8 cellular contexts compared by ENCODE assay signal in genomic region chr9:7186175-7186574, GRCh38.
A peak's percentile ranks its signal among the peaks of the same experiment; 100 is the strongest.
DNase-seq lines count a peak whose midpoint lies in the region; ATAC-seq and TF ChIP-seq lines count a peak whose summit lies in the region.

No MANE protein-coding gene starts in this region.

- no peaks in the 10 kb centered on the region for H3K79me2 ChIP-seq in PC-3 (ENCODE audit: low read length)

- no peaks in the 10 kb centered on the region for H4K20me1 ChIP-seq in PC-3 (ENCODE audit: low read length)

- BruUV-seq in PC-3 (replicated peaks; lab: Mats Ljungman, UMichigan) = no TSS peak

- POLR2A ChIA-PET in PC-3 (lab: Charles Lee; ENCODE audit: unreplicated experiment) = interaction anchor here (0.5 kb wide), 1 partner anchor 57 kb away, joined by 3 read pairs; no protein-coding TSS in a partner anchor

- DNase-seq in cardiac muscle cell (ENCODE audit: low read depth in 1 of 2, low spot score in 1 of 2) (peak in 1 of 2 donors; percentile 25), Right ventricle myocardium inferior (ENCODE audit: missing footprints) (no peak), PC-3 (peak; percentile 49), fibroblast of pulmonary artery (ENCODE audit: low read depth) (peak; percentile 37), type B pancreatic cell (ENCODE audit: extremely low spot score, unreplicated experiment) (no peak), SHP77 treated with DMSO at 0.1 percent for 48 hours (lab: John Stamatoyannopoulos, UW) (no peak)

- peaks cover 16% of the 10 kb centered on the region for H3K9me3 Mint-ChIP-seq in type B pancreatic cell

- peaks cover 6% of the 10 kb centered on the region for H3K36me3 Mint-ChIP-seq in type B pancreatic cell

- H3K4me3 Mint-ChIP-seq in type B pancreatic cell = no peak overlapping the region

- no peaks in the 10 kb centered on the region for H3K27me3 Mint-ChIP-seq in type B pancreatic cell

- H3K27ac ChIP-seq in cardiac muscle cell = no peak overlapping the region
- no peak overlapping the region for H3K27ac ChIP-seq in PC-3 (ENCODE audit: low read length)

- no peak overlapping the region for H2AFZ ChIP-seq in PC-3 (ENCODE audit: low read length)

- no peak overlapping the region for H3K4me2 ChIP-seq in PC-3 (ENCODE audit: low read length)

- TF ChIP-seq CTCF in cardiac muscle cell (IDR thresholded peaks at IDR 0.05; ENCODE audit: low read depth, low read length) (peak; percentile 62), PC-3 (conservative IDR thresholded peaks at IDR 0.05; ENCODE audit: low read depth, low read length) (peak; percentile 80), fibroblast of pulmonary artery (IDR thresholded peaks at IDR 0.05; ENCODE audit: low read length, missing control alignments) (peak; percentile 73), type B pancreatic cell (conservative IDR thresholded peaks at IDR 0.05) (peak; percentile 67)

- H3K9me3 ChIP-seq in cardiac muscle cell (ENCODE audit: low read depth) (no peaks in the 10 kb centered on the region), PC-3 (ENCODE audit: low read length) (no peaks in the 10 kb centered on the region)

- no peaks in the 10 kb centered on the region for H3F3A ChIP-seq in PC-3 (ENCODE audit: low read length, unreplicated experiment)

- H3K4me1 Mint-ChIP-seq in type B pancreatic cell (ENCODE audit: unreplicated experiment) = peaks cover 3% of the 10 kb centered on the region

- H3K27me3 ChIP-seq in cardiac muscle cell (no peaks in the 10 kb centered on the region), PC-3 (ENCODE audit: low read length) (no peaks in the 10 kb centered on the region)

- no peak overlapping the region for H3K9ac ChIP-seq in PC-3 (ENCODE audit: low read length)

- no peak overlapping the region for H3K4me3 ChIP-seq in cardiac muscle cell
- no peak overlapping the region for H3K4me3 ChIP-seq in PC-3 (ENCODE audit: low read length)
- H3K4me3 ChIP-seq in fibroblast of pulmonary artery (replicated peaks; ENCODE audit: low read depth, low read length) = no peak overlapping the region

- CTCF ChIA-PET in PC-3 (lab: Charles Lee) = interaction anchor here (1.2 kb wide), 1 partner anchor 134 kb away, joined by 6 read pairs; no protein-coding TSS in a partner anchor

- ATAC-seq in Right ventricle myocardium inferior (no peak), PC-3 (peak; percentile 63), HG02981 (IDR thresholded peaks at IDR 0.05; ENCODE audit: unreplicated experiment) (no peak), HG03571 (IDR thresholded peaks at IDR 0.05; ENCODE audit: unreplicated experiment) (no peak)

- H3K27ac Mint-ChIP-seq in type B pancreatic cell = no peak overlapping the region

- no peaks in the 10 kb centered on the region for H3K9me2 ChIP-seq in PC-3 (replicated peaks; ENCODE audit: low read length)

- intact Hi-C loops in Right ventricle myocardium inferior (cut with DNase I) (no loop called here), PC-3 (cut with micrococcal nuclease) (loop anchor here (5.0 kb wide), 1 partner anchor 134 kb away; no protein-coding TSS in a partner anchor)

- no peaks in the 10 kb centered on the region for H3K4me1 ChIP-seq in cardiac muscle cell (ENCODE audit: low read depth)
- H3K4me1 ChIP-seq in PC-3 (ENCODE audit: insufficient read depth, low read length) = peaks cover 4% of the 10 kb centered on the region; the same call in 1 of the 2 replicates

- H3K36me3 ChIP-seq in cardiac muscle cell (no peaks in the 10 kb centered on the region), PC-3 (ENCODE audit: low read depth, low read length) (no peaks in the 10 kb centered on the region)

Comparison
In these comparisons a context has a peak if more than half of its experiments do, and no peak if none do; other contexts are left out.
1. DNase-seq: peak in PC-3 (single experiment) and fibroblast of pulmonary artery (single experiment); none in Right ventricle myocardium inferior (single experiment), type B pancreatic cell (single experiment) and SHP77 treated with DMSO at 0.1 percent for 48 hours (single experiment).
2. Peak in every context shown above with its lines, with median percentiles within 50 percentile points of each other: CTCF ChIP-seq.